Comparison of ENCODE assay signal across 24 cellular contexts in the genomic region with DNA sequence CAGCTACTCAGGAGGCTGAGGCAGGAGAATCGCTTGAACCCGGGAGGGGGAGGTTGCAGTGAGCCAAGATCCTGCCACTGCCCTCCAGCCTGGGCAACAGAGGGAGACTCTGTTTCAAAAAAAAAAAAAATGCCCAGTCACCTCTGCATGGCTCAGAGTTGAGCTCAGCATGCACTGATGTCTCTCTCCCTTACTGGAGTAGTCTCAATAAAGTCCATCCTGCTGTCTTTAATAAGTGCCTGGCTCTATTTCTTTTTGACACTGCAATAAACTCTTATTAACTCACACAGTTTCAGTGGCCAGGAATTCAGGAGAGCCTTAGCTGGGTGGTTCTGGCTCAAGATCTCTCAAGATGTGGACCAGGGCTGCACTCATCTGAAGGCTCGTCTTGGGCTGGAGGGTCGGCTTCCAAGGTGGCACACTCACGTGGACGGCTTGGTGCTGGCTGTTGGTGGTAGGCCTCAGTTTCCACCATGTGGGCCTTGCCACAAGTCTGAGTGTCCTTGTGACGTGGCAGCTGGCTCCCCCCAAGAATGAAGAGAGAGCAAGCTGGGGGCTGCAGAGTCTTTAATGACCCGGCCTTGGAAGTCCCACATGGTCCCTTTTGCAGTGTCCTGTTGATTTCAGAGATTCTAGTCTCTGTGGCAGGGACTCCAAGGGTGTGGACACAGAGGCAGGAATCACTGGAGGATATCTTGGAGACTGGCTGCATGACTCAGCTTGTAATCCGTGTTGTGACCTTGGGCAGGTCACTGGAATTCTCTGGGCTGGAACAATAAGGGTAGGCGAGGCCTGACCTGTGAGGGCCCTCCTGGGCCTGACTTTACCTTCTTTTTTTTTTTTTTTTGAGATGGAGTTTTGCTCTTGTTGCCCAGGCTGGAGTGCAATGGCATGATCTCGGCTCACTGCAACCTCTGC.
DNase-seq lines count a peak whose midpoint lies in the region; ATAC-seq, FAIRE-seq and TF ChIP-seq lines count a peak whose summit lies in the region.
"Had no signal": no experiment of that assay in that cellular context is flagged by ENCODE, and none has a peak within 500 bp of the region (broad histone marks: within the 10 kb centered on the region; RNA-seq: fewer than 3 reads in every experiment).

No MANE protein-coding gene starts in this region.

- H4K20me1 ChIP-seq in mammary epithelial cell (ENCODE audit: insufficient read depth, low read length), result no peaks in the 10 kb centered on the region
- no peaks in the 10 kb centered on the region for H4K20me1 ChIP-seq in K562 (replicated peaks; ENCODE audit: control insufficient read depth, insufficient read depth, low read length)

- dilution Hi-C loops in mammary epithelial cell (cut with HindIII; ENCODE audit: low sequenced_read_pairs), result no loop called here

- H3K4me2 ChIP-seq in mammary epithelial cell (ENCODE audit: insufficient read depth, low read depth, low read length) (no peak overlapping the region), K562 (ENCODE audit: insufficient read depth, low read length) (no peak overlapping the region; the same call in 1 of the 2 replicates)

- intact Hi-C loops in MCF 10A (cut with micrococcal nuclease), result no loop called here
- intact Hi-C loops in mammary epithelial cell (cut with micrococcal nuclease), result no loop called here
- intact Hi-C loops in K562 (cut with micrococcal nuclease), result no loop called here
- intact Hi-C loops in left colon (cut with DNase I, micrococcal nuclease), result no loop called here

- POLR2A ChIA-PET in MCF 10A (lab: Yijun Ruan, JAX) (no interaction called here), K562 (lab: Yijun Ruan, JAX) (interaction anchor here (1.1 kb wide), 1 partner anchor 23 kb away, joined by 3 read pairs; no protein-coding TSS in a partner anchor)
- POLR2A ChIA-PET in naive thymus-derived CD8-positive, alpha-beta T cell (lab: Charles Lee), result interaction anchor here (0.8 kb wide), 1 partner anchor 50 kb away, joined by 4 read pairs; no protein-coding TSS in a partner anchor

- no peak overlapping the region for H3K27ac Mint-ChIP-seq in MCF 10A (ENCODE audit: low read depth, unreplicated experiment)
- no peak overlapping the region for H3K27ac Mint-ChIP-seq in naive thymus-derived CD8-positive, alpha-beta T cell
- H3K27ac Mint-ChIP-seq: activated B cell treated with CpG ODN at 0.5 μM for 24 hours; activated CD8-positive, alpha-beta T cell treated with anti-CD3 and anti-CD28 coated beads for 36 hours; activated naive CD4-positive, alpha-beta T cell treated with anti-CD3 and anti-CD28 coated beads, Interleukin-2, amount 10 ng/mL, durations not matched to agents 7 days and 5 days; HFFc6; T-helper 2 cell treated with Interferon-gamma antibody and Interleukin-4, amounts not matched to agents 5 μg/mL and 100 μg/mL, for 36 hours had no signal

- H3K4me3 ChIP-seq in mammary epithelial cell (replicated peaks in 1 of 3; ENCODE audit: insufficient read depth in 1 of 3, low read depth in 2 of 3, low read length in 3 of 3), result no peak overlapping the region
- no peak overlapping the region for H3K4me3 ChIP-seq in K562
- no peak overlapping the region for H3K4me3 ChIP-seq in small intestine (ENCODE audit: low read depth in 1 of 2, low read length in 2 of 2)
- H3K4me3 ChIP-seq: SK-N-MC had no signal

- ATAC-seq in K562, result peak; percentile 55
- peak; percentile 99 for ATAC-seq in left colon
- no peak for ATAC-seq in naive thymus-derived CD8-positive, alpha-beta T cell
- ATAC-seq: activated CD8-positive, alpha-beta T cell treated with anti-CD3 and anti-CD28 coated beads for 36 hours had no signal

- CTCF ChIA-PET in MCF 10A (lab: Yijun Ruan, JAX) (interaction anchor here (0.6 kb wide), 2 partner anchors 54 to 190 kb away, joined by 3 to 6 read pairs; no protein-coding TSS in a partner anchor), mammary epithelial cell (lab: Charles Lee; ENCODE audit: low non-redundant PET) (no interaction called here), K562 (lab: Yijun Ruan, JAX; ENCODE audit: low intra/inter-chr PET ratio) (no interaction called here)

- no peaks in the 10 kb centered on the region for H3K4me1 Mint-ChIP-seq in MCF 10A (ENCODE audit: insufficient read depth, unreplicated experiment)
- peaks cover 0 to 2% (median 0%) of the 10 kb centered on the region in 4 donors for H3K4me1 Mint-ChIP-seq in naive thymus-derived CD8-positive, alpha-beta T cell
- H3K4me1 Mint-ChIP-seq: activated B cell treated with CpG ODN at 0.5 μM for 24 hours; activated naive CD4-positive, alpha-beta T cell treated with anti-CD3 and anti-CD28 coated beads, Interleukin-2, amount 10 ng/mL, durations not matched to agents 7 days and 5 days had no signal

- FAIRE-seq in K562 (lab: Jason Lieb, UNC), result no peak
- FAIRE-seq in small intestine (lab: Jason Lieb, UNC), result no peak
- FAIRE-seq: GM18507 had no signal

- no peak overlapping the region for H3K4me3 Mint-ChIP-seq in MCF 10A (ENCODE audit: unreplicated experiment)
- no peak overlapping the region for H3K4me3 Mint-ChIP-seq in naive thymus-derived CD8-positive, alpha-beta T cell
- H3K4me3 Mint-ChIP-seq: activated B cell treated with CpG ODN at 0.5 μM for 24 hours; activated CD8-positive, alpha-beta T cell treated with anti-CD3 and anti-CD28 coated beads for 36 hours; activated naive CD4-positive, alpha-beta T cell treated with anti-CD3 and anti-CD28 coated beads, Interleukin-2, amount 10 ng/mL, durations not matched to agents 7 days and 5 days; T-helper 2 cell treated with Interferon-gamma antibody and Interleukin-4, amounts not matched to agents 5 μg/mL and 100 μg/mL, for 36 hours had no signal

- no peaks in the 10 kb centered on the region for H3K79me2 ChIP-seq in mammary epithelial cell (ENCODE audit: insufficient read depth, low read length)
- H3K79me2 ChIP-seq in K562 (ENCODE audit: control insufficient read depth, insufficient read depth, low read length), result no peaks in the 10 kb centered on the region

- no peaks in the 10 kb centered on the region for H3K36me3 Mint-ChIP-seq in MCF 10A (ENCODE audit: insufficient read depth, unreplicated experiment)
- H3K36me3 Mint-ChIP-seq in naive thymus-derived CD8-positive, alpha-beta T cell, result no peaks in the 10 kb centered on the region
- H3K36me3 Mint-ChIP-seq: activated naive CD4-positive, alpha-beta T cell treated with anti-CD3 and anti-CD28 coated beads, Interleukin-2, amount 10 ng/mL, durations not matched to agents 7 days and 5 days had no signal

- WGBS in mammary epithelial cell (ENCODE audit: low coverage, missing lambda C conversion rate), result 78% methylated on average over 7 of the region's 11 CpGs
- WGBS in K562 (ENCODE audit: insufficient coverage, low coverage, missing lambda C conversion rate), result 42% methylated on average over 10 of the region's 11 CpGs
- 55 to 85% (median 68%) methylated on average over 11 of the region's 11 CpGs for WGBS in small intestine, 3 donors

- TF ChIP-seq POLR2A in K562 (conservative IDR thresholded peaks at IDR 0.05), result no peak

- H3K9me3 ChIP-seq in mammary epithelial cell (replicated peaks; ENCODE audit: insufficient read depth, low read length), result no peaks in the 10 kb centered on the region
- no peaks in the 10 kb centered on the region for H3K9me3 ChIP-seq in K562 (replicated peaks; ENCODE audit: control insufficient read depth, insufficient read depth, low read depth, low read length)
- H3K9me3 ChIP-seq in small intestine (ENCODE audit: control insufficient read depth, low read depth), result no peaks in the 10 kb centered on the region
- H3K9me3 ChIP-seq: ascending aorta, BE2C, uterus had no signal

- no peak for TF ChIP-seq CTCF in MCF 10A (IDR thresholded peaks at IDR 0.05; ENCODE audit: unreplicated experiment)
- TF ChIP-seq CTCF in mammary epithelial cell (conservative IDR thresholded peaks at IDR 0.05 in 1 of 2, IDR thresholded peaks at IDR 0.05 in 1 of 2; ENCODE audit: extremely low read depth in 1 of 2, insufficient read depth in 1 of 2, low read depth in 1 of 2, low read length in 2 of 2), result no peak
- TF ChIP-seq CTCF in K562 (IDR thresholded peaks at IDR 0.05 in 2 of 3, conservative IDR thresholded peaks at IDR 0.05 in 1 of 3; ENCODE audit: insufficient read depth in 2 of 3, low read depth in 1 of 3, low read length in 3 of 3), result no peak

- H3K36me3 ChIP-seq in mammary epithelial cell (ENCODE audit: insufficient read depth, low read length) (no peaks in the 10 kb centered on the region), K562 (ENCODE audit: control insufficient read depth, insufficient read depth, low read length) (no peaks in the 10 kb centered on the region), small intestine (ENCODE audit: control insufficient read depth in 2 of 2, insufficient read depth in 2 of 2, low read length in 2 of 2) (no peaks in the 10 kb centered on the region)
- H3K36me3 ChIP-seq: ascending aorta, BE2C, esophagus squamous epithelium, uterus had no signal

- H3K9me1 ChIP-seq in K562 (ENCODE audit: control insufficient read depth, insufficient read depth, low read length), result no peaks in the 10 kb centered on the region

- H3K27ac ChIP-seq in mammary epithelial cell (ENCODE audit: insufficient read depth, low read depth, low read length), result no peak overlapping the region
- H3K27ac ChIP-seq in K562 (ENCODE audit: extremely low read depth, low read depth, low read length), result no peak overlapping the region
- no peak overlapping the region for H3K27ac ChIP-seq in small intestine (ENCODE audit: low read depth in 1 of 2, low read length in 1 of 2)
- H3K27ac ChIP-seq: ascending aorta, esophagus squamous epithelium, SK-N-MC, uterus had no signal

- H2AFZ ChIP-seq in mammary epithelial cell (ENCODE audit: low read depth, low read length), result no peak overlapping the region
- H2AFZ ChIP-seq in K562 (ENCODE audit: low read depth, low read length), result no peak overlapping the region

- H3K9me3 Mint-ChIP-seq in MCF 10A (ENCODE audit: unreplicated experiment), result no peaks in the 10 kb centered on the region
- H3K9me3 Mint-ChIP-seq in naive thymus-derived CD8-positive, alpha-beta T cell, result peaks cover 0 to 12% (median 0%) of the 10 kb centered on the region in 9 donors

- H3K4me1 ChIP-seq in mammary epithelial cell (ENCODE audit: insufficient read depth, low read length) (no peaks in the 10 kb centered on the region), K562 (replicated peaks in 1 of 2; ENCODE audit: control insufficient read depth in 2 of 2, insufficient read depth in 2 of 2, low read length in 2 of 2) (peaks cover 14 to 16% of the 10 kb centered on the region in 2 experiments; a peak in 4 of 5 replicates), small intestine (ENCODE audit: control insufficient read depth in 2 of 2, insufficient read depth in 1 of 2, low read depth in 1 of 2, low read length in 1 of 2) (peaks cover 0 to 6% of the 10 kb centered on the region in 2 donors)
- H3K4me1 ChIP-seq: ascending aorta, BE2C, uterus had no signal

- no peaks in the 10 kb centered on the region for H3K27me3 Mint-ChIP-seq in MCF 10A (ENCODE audit: insufficient read depth, unreplicated experiment)
- H3K27me3 Mint-ChIP-seq in naive thymus-derived CD8-positive, alpha-beta T cell, result peaks cover 0 to 5% (median 5%) of the 10 kb centered on the region in 5 donors

- H3K27me3 ChIP-seq in mammary epithelial cell (ENCODE audit: insufficient read depth, low read length), result no peaks in the 10 kb centered on the region
- H3K27me3 ChIP-seq in K562 (ENCODE audit: control insufficient read depth in 2 of 2, insufficient read depth in 2 of 2, low read length in 2 of 2), result peaks cover 16 to 25% of the 10 kb centered on the region in 2 experiments; a peak in 4 of 5 replicates
- H3K27me3 ChIP-seq in small intestine (ENCODE audit: control insufficient read depth in 2 of 2, insufficient read depth in 2 of 2, low read length in 2 of 2), result no peaks in the 10 kb centered on the region
- H3K27me3 ChIP-seq: ascending aorta, BE2C, esophagus squamous epithelium, uterus had no signal

- no TSS peak for BruUV-seq in MCF 10A (replicated peaks; lab: Mats Ljungman, UMichigan)
- BruUV-seq in mammary epithelial cell (replicated peaks; lab: Mats Ljungman, UMichigan), result no TSS peak
- no TSS peak for BruUV-seq in K562 (replicated peaks; lab: Mats Ljungman, UMichigan)

- no peak for TF ChIP-seq RAD21 in K562 (CRISPR knock-in tag; conservative IDR thresholded peaks at IDR 0.05 in 1 of 2, IDR thresholded peaks at IDR 0.05 in 1 of 2)

- DNase-seq in MCF 10A (ENCODE audit: unreplicated experiment) (peak; percentile 30), mammary epithelial cell (no peak), K562 (ENCODE audit: extremely low read depth in 1 of 4, low spot score in 3 of 4) (no peak), left colon (no peak), small intestine (peak; percentile 81), SW 1271 (lab: John Stamatoyannopoulos, UW) (no peak)
- no peak for DNase-seq in activated CD4-positive, alpha-beta T cell treated with anti-CD3 and anti-CD28 coated beads, Interleukin-2, amount 50 U/mL, for 48 hours
- DNase-seq in naive thymus-derived CD8-positive, alpha-beta T cell, result no peak
- DNase-seq: 8988T; activated B cell treated with CpG ODN at 0.5 μM for 24 hours; activated CD8-positive, alpha-beta T cell treated with anti-CD3 and anti-CD28 coated beads for 36 hours; activated naive CD4-positive, alpha-beta T cell treated with anti-CD3 and anti-CD28 coated beads, Interleukin-2, amount 10 ng/mL, durations not matched to agents 7 days and 5 days; activated T-cell treated with anti-CD3 and anti-CD28 coated beads, Interleukin-2, amount 50 U/mL, for 1 hour; cerebellar nuclear complex; effector CD8-positive, alpha-beta T cell; esophagus squamous epithelium; HFFc6; MV-4-11 had no signal

- H3K9ac ChIP-seq in mammary epithelial cell (ENCODE audit: insufficient read depth, low read length), result no peak overlapping the region
- H3K9ac ChIP-seq in K562 (ENCODE audit: insufficient read depth in 1 of 2, low read depth in 2 of 2, low read length in 2 of 2), result peak overlapping the region in 1 of 2 experiments; percentile 59; a peak in 2 of 4 replicates

- in situ Hi-C loops in mammary epithelial cell (cut with MboI; ENCODE audit: low sequenced_read_pairs in 2 of 2) (no loop called here), K562 (cut with MboI) (no loop called here)

- TF ChIP-seq EP300 in K562 (IDR thresholded peaks at IDR 0.05; ENCODE audit: low read length), result no peak

Comparison
In these comparisons a context has a peak if more than half of its experiments do, and no peak if none do; other contexts are left out.
1. DNase-seq: peak in MCF 10A (single experiment) and small intestine (single experiment); none in mammary epithelial cell (single experiment), K562 (0 of 4), left colon (0 of 2), activated CD4-positive, alpha-beta T cell treated with anti-CD3 and anti-CD28 coated beads, Interleukin-2, amount 50 U/mL, for 48 hours (0 of 2), naive thymus-derived CD8-positive, alpha-beta T cell (0 of 10) and SW 1271 (0 of 2).
2. ATAC-seq: peak in K562 (single experiment) and left colon (single experiment); none in naive thymus-derived CD8-positive, alpha-beta T cell (0 of 2).